Comparison of ENCODE assay signal across 9 cellular contexts in genomic region chr1:232578681-232579195, GRCh38. TPM values are rescaled to one million over a fixed set of nuclear protein-coding genes. Genes with fewer than 3 reads are reported as not detected.
DNase-seq lines count a peak whose midpoint lies in the region; ATAC-seq and TF ChIP-seq lines count a peak whose summit lies in the region.
"Had no signal": no experiment of that assay in that cellular context is flagged by ENCODE, and none has a peak within 500 bp of the region (broad histone marks: within the 10 kb centered on the region; RNA-seq: fewer than 3 reads in every experiment).

No MANE protein-coding gene starts in this region.

- peak overlapping the region in 15 of 21 experiments; percentile 10 to 75 (median 47) for H3K27ac ChIP-seq in skin epidermis

- peak overlapping the region; percentile 34 for H3K4me3 Mint-ChIP-seq in activated CD8-positive, alpha-beta memory T cell treated with anti-CD3 and anti-CD28 coated beads, Interleukin-2, amount 10 ng/mL, durations not matched to agents 7 days and 5 days
- H3K4me3 Mint-ChIP-seq: B cell had no signal

- POLR2A ChIA-PET in GM10248 (lab: Yijun Ruan, JAX) = no interaction called here

- peaks cover 37% of the 10 kb centered on the region for H3K4me1 Mint-ChIP-seq in activated CD8-positive, alpha-beta memory T cell treated with anti-CD3 and anti-CD28 coated beads, Interleukin-2, amount 10 ng/mL, durations not matched to agents 7 days and 5 days
- H3K4me1 Mint-ChIP-seq: B cell had no signal

- peaks cover 5% of the 10 kb centered on the region for H3K36me3 Mint-ChIP-seq in activated CD8-positive, alpha-beta memory T cell treated with anti-CD3 and anti-CD28 coated beads, Interleukin-2, amount 10 ng/mL, durations not matched to agents 7 days and 5 days

- no peak for DNase-seq in activated CD8-positive, alpha-beta memory T cell treated with anti-CD3 and anti-CD28 coated beads, Interleukin-2, amount 10 ng/mL, durations not matched to agents 7 days and 5 days
- DNase-seq in activated CD8-positive, alpha-beta memory T cell treated with anti-CD3 and anti-CD28 coated beads for 24 hours = no peak
- peak; percentile 70 for DNase-seq in dermis blood vessel endothelial cell
- DNase-seq in GM10248 (ENCODE audit: extremely low spot score) = no peak
- no peak for DNase-seq in NCI-H446 treated with DMSO at 0.1 percent for 48 hours (lab: John Stamatoyannopoulos, UW)

- CTCF ChIA-PET in activated CD8-positive, alpha-beta memory T cell treated with anti-CD3 and anti-CD28 coated beads, Interleukin-2, amount 10 ng/mL, durations not matched to agents 7 days and 5 days (lab: Charles Lee) = interaction anchor here (0.8 to 1.4 kb wide), 4 partner anchors 17 to 48 kb away, joined by 3 to 4 read pairs (median 4); no protein-coding TSS in a partner anchor
- CTCF ChIA-PET in GM10248 (lab: Yijun Ruan, JAX) = interaction anchor here (1.1 to 1.3 kb wide), 2 partner anchors 11 to 21 kb away, joined by 3 to 4 read pairs; no protein-coding TSS in a partner anchor

- H3K9me3 Mint-ChIP-seq in activated CD8-positive, alpha-beta memory T cell treated with anti-CD3 and anti-CD28 coated beads, Interleukin-2, amount 10 ng/mL, durations not matched to agents 7 days and 5 days (ENCODE audit: low read depth) = no peaks in the 10 kb centered on the region

- TF ChIP-seq CTCF in GM10248 (IDR thresholded peaks at IDR 0.05; ENCODE audit: control extremely low read depth, extremely low read depth, low read depth, missing control alignments) = no peak

- ATAC-seq in activated CD8-positive, alpha-beta memory T cell treated with anti-CD3 and anti-CD28 coated beads, Interleukin-2, amount 10 ng/mL, durations not matched to agents 7 days and 5 days = peak; percentile 57
- peak; percentile 72 for ATAC-seq in HG03432 (IDR thresholded peaks at IDR 0.05; ENCODE audit: unreplicated experiment)
- ATAC-seq in GM21528 (IDR thresholded peaks at IDR 0.05; ENCODE audit: low FRiP score, unreplicated experiment) = no peak

- no peak overlapping the region for H3K4me3 ChIP-seq in skin epidermis

- no peaks in the 10 kb centered on the region for H3K27me3 Mint-ChIP-seq in activated CD8-positive, alpha-beta memory T cell treated with anti-CD3 and anti-CD28 coated beads, Interleukin-2, amount 10 ng/mL, durations not matched to agents 7 days and 5 days
- H3K27me3 Mint-ChIP-seq: B cell had no signal

- peak overlapping the region; percentile 70 for H3K27ac Mint-ChIP-seq in activated CD8-positive, alpha-beta memory T cell treated with anti-CD3 and anti-CD28 coated beads, Interleukin-2, amount 10 ng/mL, durations not matched to agents 7 days and 5 days
- H3K27ac Mint-ChIP-seq: B cell had no signal

RNA-seq across cellular contexts. Expression of gene SIPA1L2, which starts 51.2 kb away (rescaled TPM):
- total RNA-seq in activated CD8-positive, alpha-beta memory T cell treated with anti-CD3 and anti-CD28 coated beads, Interleukin-2, amount 10 ng/mL, durations not matched to agents 7 days and 5 days = under 1 TPM; 0.41 to 0.91 TPM
- total RNA-seq in dermis blood vessel endothelial cell = 11.1 and 25.7 TPM in 2 replicates
